In the genomic region with DNA sequence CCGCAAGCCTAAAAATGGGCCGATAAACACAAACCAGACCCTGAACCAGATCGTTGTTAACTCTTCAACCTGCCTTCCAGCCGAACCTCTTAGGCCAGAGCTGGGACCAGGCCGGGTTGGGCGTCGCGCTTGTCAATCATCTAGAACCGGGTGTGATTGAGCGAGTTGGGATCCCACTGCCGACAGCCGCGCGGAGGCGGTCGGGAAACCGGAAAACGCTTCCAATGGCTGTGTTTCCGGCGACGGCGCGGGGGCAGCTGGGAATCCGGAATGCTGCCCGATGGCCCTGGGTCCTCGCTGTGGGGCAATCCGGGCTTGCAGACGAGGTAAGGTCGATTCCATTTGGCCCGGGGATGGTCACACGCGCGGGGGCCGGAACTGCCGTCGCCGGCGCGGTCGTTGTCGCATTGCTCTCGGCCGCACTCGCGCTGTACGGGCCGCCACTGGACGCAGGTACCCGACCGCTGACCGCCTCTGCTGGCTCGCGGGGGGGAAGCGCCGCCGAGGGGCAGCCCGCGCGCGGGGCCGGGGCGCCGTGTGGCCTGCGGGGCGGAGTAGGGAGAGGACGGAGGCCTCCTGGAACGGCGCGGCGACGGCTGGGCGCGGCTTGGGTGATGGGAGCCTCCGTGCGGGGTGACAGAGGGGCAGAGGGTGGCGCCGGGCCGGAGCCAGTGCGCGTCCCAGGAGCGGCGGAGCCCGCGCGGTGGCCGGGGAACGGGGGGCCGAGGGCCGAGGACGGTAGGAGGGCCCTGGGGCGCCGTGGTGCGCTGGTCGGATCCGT, we compare ENCODE assay signal across 8 cellular contexts. TPM values are rescaled to one million over a fixed set of nuclear protein-coding genes. Genes with fewer than 3 reads are reported as not detected.
A peak's percentile ranks its signal among the peaks of the same experiment; 100 is the strongest.
DNase-seq lines count a peak whose midpoint lies in the region; ATAC-seq and TF ChIP-seq lines count a peak whose summit lies in the region.

A gene (plus strand): TSS at position 224 of the 781 bp plus-strand sequence. CDS start 57 bp downstream, at position 281.

- peaks cover 21% of the 10 kb centered on the region for H3K4me1 ChIP-seq in CD4-positive, CD25-positive, alpha-beta regulatory T cell (ENCODE audit: control insufficient read depth, insufficient read depth, low read length, poor library complexity, severe bottlenecking)
- peaks cover 30% of the 10 kb centered on the region for H3K4me1 ChIP-seq in lower lobe of right lung

- peaks cover 13 to 47% (median 32%) of the 10 kb centered on the region in 4 donors for H3K4me1 Mint-ChIP-seq in CD4-positive, CD25-positive, alpha-beta regulatory T cell

- peaks cover 0 to 4% (median 2%) of the 10 kb centered on the region in 7 donors for H3K9me3 Mint-ChIP-seq in CD4-positive, CD25-positive, alpha-beta regulatory T cell

- no peaks in the 10 kb centered on the region for H3K36me3 ChIP-seq in CD4-positive, CD25-positive, alpha-beta regulatory T cell (ENCODE audit: control insufficient read depth, insufficient read depth, low read length)
- no peaks in the 10 kb centered on the region for H3K36me3 ChIP-seq in lower lobe of right lung

- H3K4me3 ChIP-seq in CD4-positive, CD25-positive, alpha-beta regulatory T cell (ENCODE audit: low read depth, low read length), result peak within 1 kb of the TSS; percentile 86
- H3K4me3 ChIP-seq in lower lobe of right lung, result peak within 1 kb of the TSS; percentile 94

- no peaks in the 10 kb centered on the region for H3K27me3 ChIP-seq in CD4-positive, CD25-positive, alpha-beta regulatory T cell (ENCODE audit: control insufficient read depth, insufficient read depth, low read length)
- H3K27me3 ChIP-seq in lower lobe of right lung (ENCODE audit: low read depth), result peaks cover 7% of the 10 kb centered on the region

- peak within 1 kb of the TSS; percentile 88 to 96 (median 92) for H3K4me3 Mint-ChIP-seq in CD4-positive, CD25-positive, alpha-beta regulatory T cell

- DNase-seq in CD4-positive, CD25-positive, alpha-beta regulatory T cell, result peak; percentile 47 to 93 (median 75)
- DNase-seq in NCI-H82 (lab: John Stamatoyannopoulos, UW), result peak; percentile 98
- peak; percentile 38 to 54 for DNase-seq in activated CD8-positive, alpha-beta memory T cell treated with anti-CD3 and anti-CD28 coated beads for 1 hour (ENCODE audit: extremely low read depth in 1 of 2, low read depth in 1 of 2)
- DNase-seq in effector CD4-positive, alpha-beta T cell, result peak; percentile 58
- peak; percentile 97 for DNase-seq in lower lobe of right lung
- DNase-seq in stimulated activated CD4-positive, alpha-beta T cell treated with anti-CD3 and anti-CD28 coated beads, TNF-alpha, amount 100 ng/mL, for 24 hours (ENCODE audit: low read depth in 3 of 3), result peak; percentile 73 to 88 (median 75)

- no peaks in the 10 kb centered on the region for H3K36me3 Mint-ChIP-seq in CD4-positive, CD25-positive, alpha-beta regulatory T cell

- H3K27ac Mint-ChIP-seq in CD4-positive, CD25-positive, alpha-beta regulatory T cell, result peak within 1 kb of the TSS; percentile 87 to 94 (median 93)

- intact Hi-C loops in lower lobe of right lung (cut with DNase I), result no loop called here

- H3K27me3 Mint-ChIP-seq in CD4-positive, CD25-positive, alpha-beta regulatory T cell, result peaks cover 5% of the 10 kb centered on the region

- ATAC-seq in CD4-positive, CD25-positive, alpha-beta regulatory T cell (ENCODE audit: low read depth in 2 of 2), result peak; percentile 85 to 86
- peak; percentile 81 for ATAC-seq in GM19397 (IDR thresholded peaks at IDR 0.05; ENCODE audit: unreplicated experiment)
- peak; percentile 72 for ATAC-seq in HG03571 (IDR thresholded peaks at IDR 0.05; ENCODE audit: unreplicated experiment)
- peak; percentile 96 to 97 for ATAC-seq in lower lobe of right lung

- H3K27ac ChIP-seq in CD4-positive, CD25-positive, alpha-beta regulatory T cell (ENCODE audit: insufficient read depth, low read length, poor library complexity, severe bottlenecking), result peak within 1 kb of the TSS; percentile 9
- peak within 1 kb of the TSS; percentile 93 for H3K27ac ChIP-seq in lower lobe of right lung

- H3K9me3 ChIP-seq in CD4-positive, CD25-positive, alpha-beta regulatory T cell (ENCODE audit: control insufficient read depth in 2 of 2, low read length in 2 of 2), result no peaks in the 10 kb centered on the region
- H3K9me3 ChIP-seq in lower lobe of right lung, result no peaks in the 10 kb centered on the region

- no peak for TF ChIP-seq CTCF in lower lobe of right lung (IDR thresholded peaks at IDR 0.05)

RNA-seq across cellular contexts. Expression of the gene that starts here (rescaled TPM):
- 20.8 TPM for total RNA-seq in CD4-positive, CD25-positive, alpha-beta regulatory T cell
- 10 to 100 TPM; 21.1 to 28.2 (median 24.8) TPM for polyA plus RNA-seq in CD4-positive, CD25-positive, alpha-beta regulatory T cell
- total RNA-seq in lower lobe of right lung, result 27.4 TPM

Comparison
In these comparisons a context has a peak if more than half of its experiments do, and no peak if none do; other contexts are left out.
1. Peak in every context shown above with its lines: DNase-seq, ATAC-seq, H3K4me3 ChIP-seq and H3K27ac ChIP-seq.
2. DNase-seq: peak in every context shown above with its lines; median percentile 98 in NCI-H82; 97 in lower lobe of right lung; 75 in CD4-positive, CD25-positive, alpha-beta regulatory T cell; 75 in stimulated activated CD4-positive, alpha-beta T cell treated with anti-CD3 and anti-CD28 coated beads, TNF-alpha, amount 100 ng/mL, for 24 hours; 58 in effector CD4-positive, alpha-beta T cell; 46 in activated CD8-positive, alpha-beta memory T cell treated with anti-CD3 and anti-CD28 coated beads for 1 hour.